Comparison of ENCODE assay signal across 19 cellular contexts in the genomic region with DNA sequence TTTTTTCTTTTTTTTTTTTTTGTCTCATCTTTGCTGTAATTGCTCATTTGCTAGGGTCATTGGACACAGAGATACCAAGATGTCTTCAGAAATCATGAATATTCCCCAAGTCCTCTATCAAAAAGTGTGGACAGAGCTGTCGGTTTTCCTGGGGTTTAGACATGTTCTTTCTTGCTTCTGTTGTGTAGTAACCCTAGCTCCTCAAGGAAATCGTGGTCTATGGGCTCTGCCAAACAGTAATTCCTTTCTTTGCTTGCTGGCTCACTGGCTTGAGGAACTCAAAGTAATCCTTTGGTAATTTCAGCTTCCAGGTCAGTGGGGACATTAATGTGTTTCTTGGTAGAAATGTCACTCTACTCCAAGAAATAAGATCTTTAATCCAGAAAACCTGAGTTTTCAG.
"Had no signal": no experiment of that assay in that cellular context is flagged by ENCODE, and none has a peak within 500 bp of the region (broad histone marks: within the 10 kb centered on the region; RNA-seq: fewer than 3 reads in every experiment).

No MANE protein-coding gene starts in this region.

- H3K36me3 ChIP-seq: esophagus muscularis mucosa, gastrocnemius medialis, heart right ventricle, right atrium auricular region, tibial artery, uterus had no signal

- H3K4me1 Mint-ChIP-seq: activated T-helper 17 cell treated with anti-CD3 and anti-CD28 coated beads, Interleukin-2, amount 50 U/mL, for 72 hours; nephron had no signal

- H3K27me3 ChIP-seq: esophagus muscularis mucosa, gastrocnemius medialis, heart right ventricle, right atrium auricular region, tibial artery, uterus had no signal

- DNase-seq: activated CD4-positive, alpha-beta T cell treated with anti-CD3 and anti-CD28 coated beads, Interleukin-2, amount 50 U/mL, for 4 hours; activated naive CD4-positive, alpha-beta T cell treated with Interleukin-2 at 50 U/mL for 16 hours; aorta; gastrocnemius medialis; heart right ventricle; islet precursor cell; mesenchymal stem cell; nucleus accumbens; stimulated activated CD4-positive, alpha-beta T cell treated with anti-CD3 and anti-CD28 coated beads, Interleukin-4, amount 100 ng/mL, for 24 hours; stimulated activated naive CD4-positive, alpha-beta T cell; SW 1271; tibial artery; uterus had no signal

- H3K27me3 Mint-ChIP-seq: activated T-helper 17 cell treated with anti-CD3 and anti-CD28 coated beads, Interleukin-2, amount 50 U/mL, for 72 hours had no signal

- ATAC-seq: activated T-helper 17 cell treated with anti-CD3 and anti-CD28 coated beads, Interleukin-2, amount 50 U/mL, for 72 hours; gastrocnemius medialis; heart right ventricle; left lobe of liver had no signal

- H3K4me3 ChIP-seq: esophagus muscularis mucosa, gastrocnemius medialis, heart right ventricle, right atrium auricular region, skin epidermis, tibial artery, uterus had no signal

- H3K9me3 ChIP-seq: esophagus muscularis mucosa, gastrocnemius medialis, heart right ventricle, right atrium auricular region, tibial artery, uterus had no signal

- H3K27ac Mint-ChIP-seq: activated T-helper 17 cell treated with anti-CD3 and anti-CD28 coated beads, Interleukin-2, amount 50 U/mL, for 72 hours; nephron had no signal

- H3K27ac ChIP-seq: esophagus muscularis mucosa, gastrocnemius medialis, heart right ventricle, right atrium auricular region, skin epidermis, tibial artery, uterus had no signal

- H3K4me3 Mint-ChIP-seq: activated T-helper 17 cell treated with anti-CD3 and anti-CD28 coated beads, Interleukin-2, amount 50 U/mL, for 72 hours; nephron had no signal

- H3K4me1 ChIP-seq: heart right ventricle, right atrium auricular region, uterus had no signal

- H3K9me3 Mint-ChIP-seq: activated T-helper 17 cell treated with anti-CD3 and anti-CD28 coated beads, Interleukin-2, amount 50 U/mL, for 72 hours; nephron had no signal
